ENCODE assay signal across 1 cellular context in the genomic region with DNA sequence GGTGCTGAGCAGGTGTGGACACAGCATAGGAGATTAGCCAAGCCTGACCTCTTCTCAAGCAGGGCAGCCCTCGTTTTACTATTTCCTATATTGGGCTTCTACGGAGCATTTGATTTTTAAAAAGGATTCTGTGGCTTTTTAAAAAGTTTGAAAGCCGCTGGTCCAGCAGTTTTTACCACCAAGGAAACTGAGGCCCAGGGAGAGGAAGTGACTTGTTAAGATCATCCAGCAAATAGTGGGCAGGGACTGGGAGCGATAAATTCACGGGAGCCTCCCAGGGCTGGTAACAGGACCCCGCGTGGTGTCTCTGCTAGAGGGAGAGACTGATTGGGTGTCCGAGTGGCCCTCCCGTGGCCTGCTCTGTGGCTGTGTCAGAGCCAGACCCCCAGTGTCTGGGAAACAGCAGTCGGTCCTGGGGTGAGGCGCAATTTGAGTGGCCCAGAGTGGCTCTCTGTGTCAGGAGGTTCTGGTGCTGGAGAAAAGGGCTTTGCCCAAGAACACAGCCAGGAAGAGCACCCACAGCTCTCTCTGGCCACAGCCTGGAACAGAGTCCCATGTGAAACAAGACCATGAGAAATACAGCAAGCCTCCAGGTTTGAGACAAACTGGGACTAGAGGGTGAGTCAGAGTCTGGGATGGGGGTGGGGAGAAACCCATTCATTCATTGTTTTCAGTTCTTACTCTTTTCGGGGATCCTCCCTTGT.
TF ChIP-seq lines count a peak whose summit lies in the region.

No MANE protein-coding gene starts in this region.

TF ChIP-seq in HEK293, 187 proteins besides CTCF, POLR2A, EP300 and RAD21 (continued from another document):
- TF ChIP-seq, protein P1, sequence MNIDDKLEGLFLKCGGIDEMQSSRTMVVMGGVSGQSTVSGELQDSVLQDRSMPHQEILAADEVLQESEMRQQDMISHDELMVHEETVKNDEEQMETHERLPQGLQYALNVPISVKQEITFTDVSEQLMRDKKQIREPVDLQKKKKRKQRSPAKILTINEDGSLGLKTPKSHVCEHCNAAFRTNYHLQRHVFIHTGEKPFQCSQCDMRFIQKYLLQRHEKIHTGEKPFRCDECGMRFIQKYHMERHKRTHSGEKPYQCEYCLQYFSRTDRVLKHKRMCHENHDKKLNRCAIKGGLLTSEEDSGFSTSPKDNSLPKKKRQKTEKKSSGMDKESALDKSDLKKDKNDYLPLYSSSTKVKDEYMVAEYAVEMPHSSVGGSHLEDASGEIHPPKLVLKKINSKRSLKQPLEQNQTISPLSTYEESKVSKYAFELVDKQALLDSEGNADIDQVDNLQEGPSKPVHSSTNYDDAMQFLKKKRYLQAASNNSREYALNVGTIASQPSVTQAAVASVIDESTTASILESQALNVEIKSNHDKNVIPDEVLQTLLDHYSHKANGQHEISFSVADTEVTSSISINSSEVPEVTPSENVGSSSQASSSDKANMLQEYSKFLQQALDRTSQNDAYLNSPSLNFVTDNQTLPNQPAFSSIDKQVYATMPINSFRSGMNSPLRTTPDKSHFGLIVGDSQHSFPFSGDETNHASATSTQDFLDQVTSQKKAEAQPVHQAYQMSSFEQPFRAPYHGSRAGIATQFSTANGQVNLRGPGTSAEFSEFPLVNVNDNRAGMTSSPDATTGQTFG (tag by site-specific recombination; IDR thresholded peaks at IDR 0.05; ENCODE audit: borderline replicate concordance): no peak
- TF ChIP-seq, protein P2, sequence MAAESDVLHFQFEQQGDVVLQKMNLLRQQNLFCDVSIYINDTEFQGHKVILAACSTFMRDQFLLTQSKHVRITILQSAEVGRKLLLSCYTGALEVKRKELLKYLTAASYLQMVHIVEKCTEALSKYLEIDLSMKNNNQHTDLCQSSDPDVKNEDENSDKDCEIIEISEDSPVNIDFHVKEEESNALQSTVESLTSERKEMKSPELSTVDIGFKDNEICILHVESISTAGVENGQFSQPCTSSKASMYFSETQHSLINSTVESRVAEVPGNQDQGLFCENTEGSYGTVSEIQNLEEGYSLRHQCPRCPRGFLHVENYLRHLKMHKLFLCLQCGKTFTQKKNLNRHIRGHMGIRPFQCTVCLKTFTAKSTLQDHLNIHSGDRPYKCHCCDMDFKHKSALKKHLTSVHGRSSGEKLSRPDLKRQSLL (tag by site-specific recombination; IDR thresholded peaks at IDR 0.05): no peak
